ENCODE assay signal across 8 cellular contexts in the genomic region with DNA sequence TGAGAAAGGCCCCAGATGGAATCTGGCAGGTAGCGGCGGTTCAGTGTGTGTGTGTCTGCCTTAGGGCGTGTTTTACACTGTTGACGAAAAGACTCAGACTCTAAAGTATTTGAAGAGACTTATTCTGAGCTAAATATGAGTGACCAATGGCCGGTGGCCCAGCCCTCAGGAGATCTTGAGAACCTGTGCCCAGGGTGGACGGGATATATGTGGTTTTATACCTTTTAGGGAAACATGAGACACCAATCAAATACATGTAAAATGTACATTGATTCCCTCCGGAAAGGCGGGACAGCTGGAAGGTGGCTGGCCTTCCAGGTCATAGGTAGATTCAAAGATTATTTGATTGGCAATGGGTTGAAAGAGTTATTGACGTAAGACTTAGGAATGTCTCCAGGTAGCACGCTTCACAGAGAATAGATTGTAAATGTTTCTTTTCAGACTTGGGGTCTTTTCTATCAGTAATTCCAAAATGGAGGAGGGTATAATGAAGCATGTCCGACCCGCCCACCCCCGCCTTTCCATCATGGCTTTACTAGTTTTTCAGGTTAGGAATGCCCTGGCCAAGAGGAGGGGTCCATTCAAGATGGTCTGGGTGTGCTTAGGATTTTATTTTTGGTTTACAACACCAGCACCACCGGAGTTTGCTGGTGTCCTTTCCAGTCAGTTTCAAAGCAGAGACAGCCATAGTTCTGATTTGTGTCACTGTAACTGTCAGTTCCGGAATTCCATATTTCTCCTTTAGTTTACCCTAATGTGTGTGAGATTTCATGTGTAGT. TPM values are rescaled to one million over a fixed set of nuclear protein-coding genes. Genes with fewer than 3 reads are reported as not detected.
A peak's percentile ranks its signal among the peaks of the same experiment; 100 is the strongest.
DNase-seq lines count a peak whose midpoint lies in the region; ATAC-seq and TF ChIP-seq lines count a peak whose summit lies in the region.

No MANE protein-coding gene starts in this region.

- TF ChIP-seq EP300 in ovary (IDR thresholded peaks at IDR 0.05), result no peak

- TF ChIP-seq POLR2A in ovary (IDR thresholded peaks at IDR 0.05), result no peak

- peaks cover 43% of the 10 kb centered on the region for H3K36me3 Mint-ChIP-seq in activated naive CD4-positive, alpha-beta T cell treated with anti-CD3 and anti-CD28 coated beads, Interleukin-2, amount 50 U/mL, for 24 hours
- peaks cover 4% of the 10 kb centered on the region for H3K36me3 Mint-ChIP-seq in T-helper 17 cell (ENCODE audit: low read depth)

- peaks cover 2% of the 10 kb centered on the region for H3K4me1 ChIP-seq in ovary (ENCODE audit: insufficient read depth)

- H3K9me3 ChIP-seq in T-helper 17 cell (ENCODE audit: control insufficient read depth, low read length, poor library complexity, severe bottlenecking) (no peaks in the 10 kb centered on the region), ovary (peaks cover 0 to 25% of the 10 kb centered on the region in 2 donors)

- no peaks in the 10 kb centered on the region for H3K27me3 ChIP-seq in ovary

- 33 to 36% (median 34%) methylated on average over 15 of the region's 15 CpGs for WGBS in ovary, 3 donors

- no peak for DNase-seq in activated naive CD4-positive, alpha-beta T cell (lab: John Stamatoyannopoulos, UW)
- DNase-seq in T-helper 17 cell, result no peak
- DNase-seq in fibroblast of the aortic adventitia (ENCODE audit: low read depth), result no peak
- no peak for DNase-seq in ovary
- DNase-seq in H4 (ENCODE audit: low spot score), result no peak
- no peak for DNase-seq in GDM1 (lab: John Stamatoyannopoulos, UW)
- no peak for DNase-seq in activated gamma-delta T cell treated with Interleukin-2 at 50 U/mL for 16 hours

- peaks cover 1% of the 10 kb centered on the region for H3K9me3 Mint-ChIP-seq in activated naive CD4-positive, alpha-beta T cell treated with anti-CD3 and anti-CD28 coated beads, Interleukin-2, amount 50 U/mL, for 24 hours

- ATAC-seq in T-helper 17 cell, result no peak

- no peaks in the 10 kb centered on the region for H3K27me3 Mint-ChIP-seq in activated naive CD4-positive, alpha-beta T cell treated with anti-CD3 and anti-CD28 coated beads, Interleukin-2, amount 50 U/mL, for 24 hours
- H3K27me3 Mint-ChIP-seq in T-helper 17 cell, result no peaks in the 10 kb centered on the region

- H3K27ac Mint-ChIP-seq in activated naive CD4-positive, alpha-beta T cell treated with anti-CD3 and anti-CD28 coated beads, Interleukin-2, amount 50 U/mL, for 24 hours, result peak overlapping the region; percentile 99
- H3K27ac Mint-ChIP-seq in T-helper 17 cell, result peak overlapping the region; percentile 94

- H3K4me3 ChIP-seq in fibroblast of the aortic adventitia (ENCODE audit: low read depth, low read length) (peak overlapping the region; percentile 99), ovary (peak overlapping the region; percentile 85)

- peak overlapping the region; percentile 93 for H3K4me3 Mint-ChIP-seq in activated naive CD4-positive, alpha-beta T cell treated with anti-CD3 and anti-CD28 coated beads, Interleukin-2, amount 50 U/mL, for 24 hours
- H3K4me3 Mint-ChIP-seq in T-helper 17 cell, result peak overlapping the region; percentile 92

- H3K4me1 Mint-ChIP-seq in activated naive CD4-positive, alpha-beta T cell treated with anti-CD3 and anti-CD28 coated beads, Interleukin-2, amount 50 U/mL, for 24 hours, result peaks cover 39% of the 10 kb centered on the region
- peaks cover 24% of the 10 kb centered on the region for H3K4me1 Mint-ChIP-seq in T-helper 17 cell

- intact Hi-C loops in ovary (cut with DNase I), result no loop called here

- H3K27ac ChIP-seq in ovary, result no peak overlapping the region

- TF ChIP-seq CTCF in fibroblast of the aortic adventitia (IDR thresholded peaks at IDR 0.05; ENCODE audit: insufficient read depth, low read length), result no peak
- TF ChIP-seq CTCF in ovary (IDR thresholded peaks at IDR 0.05), result no peak

- no peaks in the 10 kb centered on the region for H3K36me3 ChIP-seq in ovary

RNA-seq across cellular contexts. Expression of a gene that starts 1.0 kb away (rescaled TPM):
- total RNA-seq in T-helper 17 cell, result 10 to 100 TPM; 25.9 to 30.6 TPM
- total RNA-seq in fibroblast of the aortic adventitia (ENCODE audit: low replicate concordance), result 10.5 TPM in 2 replicates
- total RNA-seq in ovary, result 10 to 100 TPM; 11.7 to 24.5 (median 19.5) TPM
- polyA plus RNA-seq in ovary, result 10 to 100 TPM in 1 of 2 donors, 1 to 10 TPM in 1; 5.8 to 11.7 TPM
- total RNA-seq in H4 (2014; rRNA removed; shearing (Covaris generic)), result 2.7 and 3.7 TPM in 2 replicates

RNA-seq across cellular contexts. Expression of a gene that starts 31.0 kb away (rescaled TPM):
- total RNA-seq in T-helper 17 cell (1 to 10 TPM; 6.4 to 7.0 TPM), fibroblast of the aortic adventitia (ENCODE audit: low replicate concordance) (4.6 and 17.7 TPM in 2 replicates), ovary (10 to 100 TPM in 1 of 7 donors, 1 to 10 TPM in 6; 1.9 to 10.2 (median 8.3) TPM)
- polyA plus RNA-seq in ovary, result 1 to 10 TPM; 1.8 to 3.0 TPM
- total RNA-seq in H4 (2014; rRNA removed; shearing (Covaris generic)), result 0.06 and 0.21 TPM in 2 replicates

RNA-seq across cellular contexts. Expression of a gene that starts 46.1 kb away (rescaled TPM):
- total RNA-seq in T-helper 17 cell, result 1 to 10 TPM; 4.6 to 5.4 TPM
- total RNA-seq in fibroblast of the aortic adventitia (ENCODE audit: low replicate concordance), result 9.0 and 23.9 TPM in 2 replicates
- 10 to 100 TPM in 6 of 7 donors, 1 to 10 TPM in 1; 9.4 to 19.0 (median 12.2) TPM for total RNA-seq in ovary
- 1 to 10 TPM; 6.1 to 8.1 TPM for polyA plus RNA-seq in ovary
- 9.3 and 13.2 TPM in 2 replicates for total RNA-seq in H4 (2014; rRNA removed; shearing (Covaris generic))
